In genomic region chr5:43274435-43275114, GRCh38 we compare ENCODE assay signal across 21 cellular contexts. TPM values are rescaled to one million over a fixed set of nuclear protein-coding genes. Genes with fewer than 3 reads are reported as not detected.
DNase-seq lines count a peak whose midpoint lies in the region; ATAC-seq and TF ChIP-seq lines count a peak whose summit lies in the region.
"Had no signal": no experiment of that assay in that cellular context is flagged by ENCODE, and none has a peak within 500 bp of the region (broad histone marks: within the 10 kb centered on the region; RNA-seq: fewer than 3 reads in every experiment).

No MANE protein-coding gene starts in this region.

- H3K4me2 ChIP-seq in smooth muscle cell: no peak overlapping the region

- H2AFZ ChIP-seq in smooth muscle cell (ENCODE audit: low read depth): no peak overlapping the region

- H3K9me3 ChIP-seq in thyroid gland (no peaks in the 10 kb centered on the region), smooth muscle cell (replicated peaks; ENCODE audit: low read depth) (no peaks in the 10 kb centered on the region)
- H3K9me3 ChIP-seq: Caco-2 had no signal

- H3K27ac ChIP-seq in thyroid gland (peak overlapping the region; percentile 73 to 76 (median 74)), smooth muscle cell (ENCODE audit: low read depth) (no peak overlapping the region)
- H3K27ac ChIP-seq: foreskin keratinocyte had no signal

- H3K4me3 ChIP-seq in thyroid gland (replicated peaks in 1 of 3) (no peak overlapping the region), smooth muscle cell (no peak overlapping the region)

- no peaks in the 10 kb centered on the region for H3F3A ChIP-seq in smooth muscle cell (ENCODE audit: low read depth)

- peak; percentile 31 for DNase-seq in NCI-H2196 (lab: John Stamatoyannopoulos, UW; ENCODE audit: unreplicated experiment)
- no peak for DNase-seq in NCI-H2196 treated with DMSO at 0.1 percent for 48 hours (lab: John Stamatoyannopoulos, UW; ENCODE audit: unreplicated experiment)
- DNase-seq in NCI-H69 (lab: John Stamatoyannopoulos, UW): peak; percentile 60
- peak; percentile 24 for DNase-seq in iPS-NIHi11 (ENCODE audit: low spot score)
- DNase-seq in thyroid gland: peak; percentile 71 to 73
- no peak for DNase-seq in smooth muscle cell (lab: John Stamatoyannopoulos, UW; ENCODE audit: unreplicated experiment)
- no peak for DNase-seq in hypothalamus (lab: John Stamatoyannopoulos, UW)
- DNase-seq: activated CD4-positive, CD25-positive, alpha-beta regulatory T cell; activated CD8-positive, alpha-beta T cell treated with anti-CD3 and anti-CD28 coated beads for 36 hours; activated gamma-delta T cell; activated naive CD8-positive, alpha-beta T cell treated with anti-CD3 and anti-CD28 coated beads, Interleukin-2, amount 50 U/mL, for 24 hours; activated T-cell treated with anti-CD3 and anti-CD28 coated beads for 4 hours; Caco-2; foreskin keratinocyte; IMR-90; MM.1S; nucleus accumbens; stimulated activated CD4-positive, alpha-beta T cell treated with anti-CD3 and anti-CD28 coated beads, Interleukin-2, amount 100 ng/mL, for 48 hours; stimulated activated naive B cell treated with anti-CD40 and anti-IgM and Interleukin-4, amounts not matched to agents 10 μg/mL and 1 μg/mL and 100 μg/mL, for 72 hours; T-helper 17 cell had no signal

- ATAC-seq in GM18502 (IDR thresholded peaks at IDR 0.05; ENCODE audit: poor library complexity, unreplicated experiment): no peak
- ATAC-seq: activated CD8-positive, alpha-beta T cell treated with anti-CD3 and anti-CD28 coated beads for 36 hours; activated naive CD8-positive, alpha-beta T cell treated with anti-CD3 and anti-CD28 coated beads, Interleukin-2, amount 50 U/mL, for 24 hours; foreskin keratinocyte; stimulated activated naive B cell treated with anti-CD40 and anti-IgM and Interleukin-4, amounts not matched to agents 10 μg/mL and 1 μg/mL and 100 μg/mL, for 72 hours; T-helper 17 cell had no signal

- H3K4me1 ChIP-seq in thyroid gland: peaks cover 13 to 20% of the 10 kb centered on the region in 2 donors
- H3K4me1 ChIP-seq in smooth muscle cell (ENCODE audit: low read depth): peaks cover 6% of the 10 kb centered on the region
- H3K4me1 ChIP-seq: Caco-2 had no signal

- 12 to 19% methylated on average over 7 of the region's 7 CpGs for WGBS in thyroid gland, 2 donors
- WGBS in smooth muscle cell (ENCODE audit: low lambda C conversion rate): 68% methylated on average over 7 of the region's 7 CpGs

- H4K20me1 ChIP-seq in smooth muscle cell (ENCODE audit: low read depth): no peaks in the 10 kb centered on the region

- no peak for TF ChIP-seq POLR2A in thyroid gland (IDR thresholded peaks at IDR 0.05)

- TF ChIP-seq CTCF in thyroid gland (IDR thresholded peaks at IDR 0.05) (no peak), smooth muscle cell (IDR thresholded peaks at IDR 0.05; ENCODE audit: borderline replicate concordance, insufficient read depth, poor library complexity, severe bottlenecking) (no peak)

- H3K27me3 ChIP-seq in thyroid gland (no peaks in the 10 kb centered on the region), smooth muscle cell (ENCODE audit: low read depth) (no peaks in the 10 kb centered on the region)
- H3K27me3 ChIP-seq: foreskin keratinocyte had no signal

- H3K9ac ChIP-seq in smooth muscle cell (ENCODE audit: low read depth): no peak overlapping the region

- H3K79me2 ChIP-seq in smooth muscle cell (ENCODE audit: low read depth): no peaks in the 10 kb centered on the region

- H3K36me3 ChIP-seq in thyroid gland (no peaks in the 10 kb centered on the region), smooth muscle cell (ENCODE audit: low read depth) (no peaks in the 10 kb centered on the region)

- intact Hi-C loops in thyroid gland (cut with DNase I): no loop called here

RNA-seq across cellular contexts. Expression of gene HMGCS1, which starts 38.6 kb away (rescaled TPM):
- 10 to 100 TPM; 33.5 to 58.7 (median 44.1) TPM for total RNA-seq in thyroid gland
- total RNA-seq in smooth muscle cell: 94.0 and 147 TPM in 2 replicates
- 40.0 and 51.8 TPM in 2 replicates for polyA plus RNA-seq in smooth muscle cell

Comparison
In these comparisons a context has a peak if more than half of its experiments do, and no peak if none do; other contexts are left out.
1. DNase-seq: peak in NCI-H2196 (single experiment), NCI-H69 (single experiment), iPS-NIHi11 (single experiment) and thyroid gland (2 of 2); none in NCI-H2196 treated with DMSO at 0.1 percent for 48 hours (single experiment), smooth muscle cell (single experiment) and hypothalamus (0 of 51).